1 cellular context compared by ENCODE assay signal in the genomic region with DNA sequence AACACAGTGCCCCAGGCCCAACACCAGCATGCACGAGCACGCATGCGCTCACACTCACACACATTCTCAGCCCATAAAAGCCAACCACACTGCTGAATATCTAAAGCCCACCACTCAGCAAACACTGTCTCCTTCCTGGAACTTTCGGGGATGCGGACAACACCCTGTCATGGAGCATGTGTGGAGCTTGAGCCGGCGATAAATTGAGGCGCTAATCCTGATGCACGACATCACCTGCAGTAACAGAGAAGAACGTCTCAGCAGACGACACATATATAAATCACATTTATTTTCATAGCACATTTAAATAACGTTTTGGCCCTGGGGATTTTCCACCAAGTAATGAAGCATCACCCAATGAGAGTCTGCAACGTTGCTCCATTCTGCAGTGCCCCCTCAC.
TF ChIP-seq lines count a peak whose summit lies in the region.

No MANE protein-coding gene starts in this region.

TF ChIP-seq in GM23338, 12 proteins besides CTCF, POLR2A, EP300 and RAD21 (continued from another document):
- TF ChIP-seq ETS1 (IDR thresholded peaks at IDR 0.05) = no peak
- TF ChIP-seq REST (IDR thresholded peaks at IDR 0.05; ENCODE audit: unreplicated experiment) = no peak
- no peak for TF ChIP-seq CREB1 (CRISPR knock-in tag; IDR thresholded peaks at IDR 0.05; ENCODE audit: low read depth)
